ENCODE assay signal across 22 cellular contexts in the genomic region with DNA sequence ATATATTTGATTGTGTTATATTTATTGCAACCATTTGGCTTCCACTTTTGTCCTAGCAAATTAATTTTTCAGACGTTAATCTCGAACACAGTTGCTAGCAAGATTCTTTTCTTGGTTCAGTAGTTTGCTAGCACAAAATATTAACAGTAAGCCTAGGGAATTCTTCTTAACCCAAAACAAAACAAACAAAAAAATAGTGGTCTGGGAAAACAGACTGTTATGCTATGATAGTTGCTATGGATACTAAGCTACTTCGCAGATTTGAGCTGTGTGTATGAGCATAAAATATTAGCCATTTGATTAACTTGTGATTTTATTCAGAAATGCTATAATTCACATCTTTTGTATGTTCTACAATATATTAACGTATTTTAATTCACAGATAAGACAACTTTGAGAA.
A peak's percentile ranks its signal among the peaks of the same experiment; 100 is the strongest.
DNase-seq lines count a peak whose midpoint lies in the region; ATAC-seq and TF ChIP-seq lines count a peak whose summit lies in the region.
"Had no signal": no experiment of that assay in that cellular context is flagged by ENCODE, and none has a peak within 500 bp of the region (broad histone marks: within the 10 kb centered on the region; RNA-seq: fewer than 3 reads in every experiment).

No MANE protein-coding gene starts in this region.

- peaks cover 29% of the 10 kb centered on the region for H3K4me1 ChIP-seq in left ventricle myocardium inferior
- peaks cover 0 to 9% of the 10 kb centered on the region in 2 donors for H3K4me1 ChIP-seq in right atrium auricular region
- peaks cover 17% of the 10 kb centered on the region for H3K4me1 ChIP-seq in smooth muscle cell (ENCODE audit: low read depth)
- no peaks in the 10 kb centered on the region for H3K4me1 ChIP-seq in uterus
- H3K4me1 ChIP-seq: Peyer's patch had no signal

- H3K36me3 ChIP-seq in left ventricle myocardium inferior, result no peaks in the 10 kb centered on the region
- no peaks in the 10 kb centered on the region for H3K36me3 ChIP-seq in right atrium auricular region
- no peaks in the 10 kb centered on the region for H3K36me3 ChIP-seq in brain microvascular endothelial cell (replicated peaks)
- no peaks in the 10 kb centered on the region for H3K36me3 ChIP-seq in smooth muscle cell (ENCODE audit: low read depth)
- no peaks in the 10 kb centered on the region for H3K36me3 ChIP-seq in uterus
- H3K36me3 ChIP-seq: Peyer's patch had no signal

- H3K36me3 Mint-ChIP-seq in activated naive CD4-positive, alpha-beta T cell treated with anti-CD3 and anti-CD28 coated beads, Interleukin-2, amount 50 U/mL, for 72 hours, result no peaks in the 10 kb centered on the region
- H3K36me3 Mint-ChIP-seq: CD14-positive monocyte had no signal

- H3K9me3 ChIP-seq in left ventricle myocardium inferior (replicated peaks), result no peaks in the 10 kb centered on the region
- H3K9me3 ChIP-seq in right atrium auricular region, result no peaks in the 10 kb centered on the region
- H3K9me3 ChIP-seq in smooth muscle cell (replicated peaks; ENCODE audit: low read depth), result no peaks in the 10 kb centered on the region
- no peaks in the 10 kb centered on the region for H3K9me3 ChIP-seq in uterus
- H3K9me3 ChIP-seq: Peyer's patch had no signal

- H3F3A ChIP-seq in smooth muscle cell (ENCODE audit: low read depth), result peaks cover 5% of the 10 kb centered on the region

- H3K27ac ChIP-seq in left ventricle myocardium inferior (replicated peaks), result peak overlapping the region; percentile 30
- H3K27ac ChIP-seq in right atrium auricular region, result no peak overlapping the region
- H3K27ac ChIP-seq in brain microvascular endothelial cell, result peak overlapping the region; percentile 39
- H3K27ac ChIP-seq in smooth muscle cell (ENCODE audit: low read depth), result peak overlapping the region; percentile 90
- no peak overlapping the region for H3K27ac ChIP-seq in uterus
- H3K27ac ChIP-seq: 22Rv1, Peyer's patch had no signal

- H3K9me3 Mint-ChIP-seq in activated naive CD4-positive, alpha-beta T cell treated with anti-CD3 and anti-CD28 coated beads, Interleukin-2, amount 50 U/mL, for 72 hours, result peaks cover 0 to 6% of the 10 kb centered on the region in 2 donors
- H3K9me3 Mint-ChIP-seq: IgD-negative memory B cell had no signal

- H3K27me3 ChIP-seq in left ventricle myocardium inferior (ENCODE audit: low read depth) (no peaks in the 10 kb centered on the region), right atrium auricular region (no peaks in the 10 kb centered on the region), brain microvascular endothelial cell (replicated peaks) (no peaks in the 10 kb centered on the region), smooth muscle cell (ENCODE audit: low read depth) (no peaks in the 10 kb centered on the region), uterus (no peaks in the 10 kb centered on the region)
- H3K27me3 ChIP-seq: Peyer's patch had no signal

- DNase-seq in left ventricle myocardium inferior, result no peak
- no peak for DNase-seq in right atrium auricular region (ENCODE audit: low spot score)
- no peak for DNase-seq in brain microvascular endothelial cell
- peak; percentile 2 for DNase-seq in fibroblast of the aortic adventitia (ENCODE audit: low read depth)
- DNase-seq in smooth muscle cell (lab: John Stamatoyannopoulos, UW; ENCODE audit: unreplicated experiment), result no peak
- no peak for DNase-seq in uterus
- DNase-seq in activated naive CD4-positive, alpha-beta T cell treated with anti-CD3 and anti-CD28 coated beads, Interleukin-2, amount 50 U/mL, for 72 hours (ENCODE audit: low spot score in 2 of 2), result no peak
- DNase-seq: DMS79 treated with DMSO at 0.1 percent for 48 hours; H7; Karpas-422; MM.1S; NCI-H1105; NCI-H1694; NCI-H2081 treated with DMSO at 0.1 percent for 48 hours; NCI-H446 treated with DMSO at 0.1 percent for 48 hours; NCI-H69; NK-92 treated with Interleukin-12 subunit alpha and Interleukin-12 subunit beta, amount 100 ng/mL, for 24 hours; Peyer's patch had no signal

- peak overlapping the region; percentile 81 for H3K9ac ChIP-seq in smooth muscle cell (ENCODE audit: low read depth)

- intact Hi-C loops in left ventricle myocardium inferior (cut with micrococcal nuclease) (no loop called here), uterus (cut with DNase I; ENCODE audit: low total_unique reads) (no loop called here)

- in situ Hi-C loops in brain microvascular endothelial cell (cut with HindIII; ENCODE audit: low pct_ligation_motif_present, low sequenced_read_pairs), result no loop called here

- TF ChIP-seq POLR2A in uterus (IDR thresholded peaks at IDR 0.05), result no peak

- H2AFZ ChIP-seq in smooth muscle cell (ENCODE audit: low read depth), result no peak overlapping the region

- H3K79me2 ChIP-seq in smooth muscle cell (ENCODE audit: low read depth), result no peaks in the 10 kb centered on the region

- no peak for TF ChIP-seq CTCF in left ventricle myocardium inferior (IDR thresholded peaks at IDR 0.05; ENCODE audit: borderline replicate concordance)
- no peak for TF ChIP-seq CTCF in right atrium auricular region (IDR thresholded peaks at IDR 0.05)
- TF ChIP-seq CTCF in brain microvascular endothelial cell (IDR thresholded peaks at IDR 0.05; ENCODE audit: low read depth, low read length, missing control alignments), result no peak
- no peak for TF ChIP-seq CTCF in fibroblast of the aortic adventitia (IDR thresholded peaks at IDR 0.05; ENCODE audit: insufficient read depth, low read length)
- TF ChIP-seq CTCF in smooth muscle cell (IDR thresholded peaks at IDR 0.05; ENCODE audit: borderline replicate concordance, insufficient read depth, poor library complexity, severe bottlenecking), result no peak
- TF ChIP-seq CTCF in uterus (IDR thresholded peaks at IDR 0.05), result no peak

- peak overlapping the region; percentile 14 for H3K4me2 ChIP-seq in smooth muscle cell

- 45% methylated on average over 4 of the region's 4 CpGs for WGBS in smooth muscle cell (ENCODE audit: low lambda C conversion rate)

- H3K4me3 ChIP-seq in left ventricle myocardium inferior (no peak overlapping the region), right atrium auricular region (no peak overlapping the region), brain microvascular endothelial cell (ENCODE audit: low read depth, low read length) (no peak overlapping the region), fibroblast of the aortic adventitia (ENCODE audit: low read depth, low read length) (no peak overlapping the region), smooth muscle cell (no peak overlapping the region), uterus (no peak overlapping the region)
- H3K4me3 ChIP-seq: Peyer's patch had no signal

- H4K20me1 ChIP-seq in smooth muscle cell (ENCODE audit: low read depth), result no peaks in the 10 kb centered on the region

- no peak overlapping the region for H3K27ac Mint-ChIP-seq in activated naive CD4-positive, alpha-beta T cell treated with anti-CD3 and anti-CD28 coated beads, Interleukin-2, amount 50 U/mL, for 72 hours
- H3K27ac Mint-ChIP-seq: CD14-positive monocyte, IgD-negative memory B cell had no signal

- ATAC-seq in HG03520 (IDR thresholded peaks at IDR 0.05; ENCODE audit: unreplicated experiment), result no peak
- no peak for ATAC-seq in activated naive CD4-positive, alpha-beta T cell treated with anti-CD3 and anti-CD28 coated beads, Interleukin-2, amount 50 U/mL, for 72 hours

Comparison
In these comparisons a context has a peak if more than half of its experiments do, and no peak if none do; other contexts are left out.
1. H3K27ac ChIP-seq: peak in left ventricle myocardium inferior (single experiment), brain microvascular endothelial cell (single experiment) and smooth muscle cell (single experiment); none in right atrium auricular region (0 of 2) and uterus (0 of 2).